In the genomic region with DNA sequence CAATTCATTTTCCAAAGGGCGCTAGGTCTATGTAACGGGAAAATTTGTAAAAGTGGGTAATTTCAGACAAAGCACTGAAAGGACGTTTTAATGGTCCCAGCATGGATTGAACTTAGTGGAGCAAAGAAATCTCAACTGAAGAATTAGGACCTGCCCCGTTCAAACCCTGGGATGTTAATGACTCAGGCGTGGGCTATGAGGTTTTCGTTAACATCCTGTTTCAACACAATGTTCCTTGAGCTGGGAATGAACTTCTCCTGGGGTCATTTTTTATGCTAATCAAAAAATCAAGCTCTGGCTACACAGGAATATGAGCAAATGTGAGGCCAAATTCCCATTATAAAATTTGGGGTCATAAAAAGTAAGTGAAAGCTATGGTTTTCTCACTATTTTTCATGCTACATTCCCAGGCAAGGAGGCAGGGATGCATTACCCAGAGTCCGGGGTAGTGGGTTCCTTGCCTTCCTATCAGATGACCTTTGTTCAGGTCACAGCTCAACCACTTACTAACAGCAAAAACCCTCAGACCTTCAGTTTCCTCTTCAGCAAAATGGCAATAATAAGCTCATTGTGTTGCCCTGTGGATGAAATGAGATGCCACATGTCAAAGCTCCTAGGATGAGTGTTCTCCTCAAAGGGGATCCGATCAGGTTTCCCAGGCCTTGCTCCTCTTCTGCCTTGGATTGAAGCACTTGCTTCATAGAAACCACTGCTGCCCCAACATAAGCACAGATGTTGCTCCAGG, we compare ENCODE assay signal across 31 cellular contexts.
DNase-seq lines count a peak whose midpoint lies in the region; ATAC-seq, FAIRE-seq and TF ChIP-seq lines count a peak whose summit lies in the region.
"Had no signal": no experiment of that assay in that cellular context is flagged by ENCODE, and none has a peak within 500 bp of the region (broad histone marks: within the 10 kb centered on the region; RNA-seq: fewer than 3 reads in every experiment).

No MANE protein-coding gene starts in this region.

- H3K27ac Mint-ChIP-seq in MCF 10A (ENCODE audit: low read depth, unreplicated experiment) = no peak overlapping the region
- H3K27ac Mint-ChIP-seq: activated CD8-positive, alpha-beta memory T cell treated with anti-CD3 and anti-CD28 coated beads, Interleukin-2, amount 10 ng/mL, durations not matched to agents 7 days and 5 days; activated naive CD4-positive, alpha-beta T cell treated with anti-CD3 and anti-CD28 coated beads, Interleukin-2, amount 50 U/mL, for 72 hours; activated T-helper 1 cell treated with anti-CD3 and anti-CD28 coated beads, Interleukin-12 subunit alpha, Interleukin-12 subunit beta, Interleukin-2, Interleukin-4 antibody, amounts not matched to agents 30 ng/mL and 10 ng/mL and 1 ng/mL, durations not matched to agents 14 hours and 24 hours and 36 hours; naive thymus-derived CD8-positive, alpha-beta T cell; type B pancreatic cell had no signal

- H3K36me3 Mint-ChIP-seq in MCF 10A (ENCODE audit: insufficient read depth, unreplicated experiment) = no peaks in the 10 kb centered on the region
- H3K36me3 Mint-ChIP-seq: activated CD8-positive, alpha-beta memory T cell treated with anti-CD3 and anti-CD28 coated beads, Interleukin-2, amount 10 ng/mL, durations not matched to agents 7 days and 5 days; activated naive CD4-positive, alpha-beta T cell treated with anti-CD3 and anti-CD28 coated beads, Interleukin-2, amount 50 U/mL, for 72 hours; naive thymus-derived CD8-positive, alpha-beta T cell; type B pancreatic cell had no signal

- no peaks in the 10 kb centered on the region for H3K9me3 ChIP-seq in breast epithelium
- H3K9me3 ChIP-seq: ascending aorta, BE2C, Caco-2, right atrium auricular region had no signal

- H3K4me3 Mint-ChIP-seq in MCF 10A (ENCODE audit: unreplicated experiment) = no peak overlapping the region
- H3K4me3 Mint-ChIP-seq: activated CD8-positive, alpha-beta memory T cell treated with anti-CD3 and anti-CD28 coated beads, Interleukin-2, amount 10 ng/mL, durations not matched to agents 7 days and 5 days; activated T-helper 1 cell treated with anti-CD3 and anti-CD28 coated beads, Interleukin-12 subunit alpha, Interleukin-12 subunit beta, Interleukin-2, Interleukin-4 antibody, amounts not matched to agents 30 ng/mL and 10 ng/mL and 1 ng/mL, durations not matched to agents 14 hours and 24 hours and 36 hours; naive thymus-derived CD8-positive, alpha-beta T cell; type B pancreatic cell had no signal

- no peaks in the 10 kb centered on the region for H3K9me3 Mint-ChIP-seq in MCF 10A (ENCODE audit: unreplicated experiment)
- H3K9me3 Mint-ChIP-seq: activated T-helper 1 cell treated with anti-CD3 and anti-CD28 coated beads, Interleukin-12 subunit alpha, Interleukin-12 subunit beta, Interleukin-2, Interleukin-4 antibody, amounts not matched to agents 30 ng/mL and 10 ng/mL and 1 ng/mL, durations not matched to agents 14 hours and 24 hours and 36 hours had no signal

- H3K4me1 ChIP-seq in breast epithelium = no peaks in the 10 kb centered on the region
- H3K4me1 ChIP-seq: ascending aorta, BE2C, Caco-2, right atrium auricular region had no signal

- ATAC-seq in HG02623 (IDR thresholded peaks at IDR 0.05; ENCODE audit: unreplicated experiment) (no peak), HG03108 (IDR thresholded peaks at IDR 0.05; ENCODE audit: unreplicated experiment) (no peak)
- ATAC-seq: activated CD8-positive, alpha-beta memory T cell treated with anti-CD3 and anti-CD28 coated beads, Interleukin-2, amount 10 ng/mL, durations not matched to agents 7 days and 5 days; activated naive CD4-positive, alpha-beta T cell treated with anti-CD3 and anti-CD28 coated beads, Interleukin-2, amount 50 U/mL, for 72 hours; naive thymus-derived CD8-positive, alpha-beta T cell had no signal

- peaks cover 8% of the 10 kb centered on the region for H3K4me1 Mint-ChIP-seq in MCF 10A (ENCODE audit: insufficient read depth, unreplicated experiment)
- H3K4me1 Mint-ChIP-seq: activated CD8-positive, alpha-beta memory T cell treated with anti-CD3 and anti-CD28 coated beads, Interleukin-2, amount 10 ng/mL, durations not matched to agents 7 days and 5 days; naive thymus-derived CD8-positive, alpha-beta T cell had no signal

- TF ChIP-seq POLR2A in breast epithelium (IDR thresholded peaks at IDR 0.05) = no peak

- no peak overlapping the region for H3K4me3 ChIP-seq in breast epithelium
- no peak overlapping the region for H3K4me3 ChIP-seq in fibroblast of villous mesenchyme (ENCODE audit: low read depth, low read length)
- H3K4me3 ChIP-seq: ascending aorta, right atrium auricular region, SK-N-MC had no signal

- H3K36me3 ChIP-seq in breast epithelium = no peaks in the 10 kb centered on the region
- H3K36me3 ChIP-seq: ascending aorta, BE2C, right atrium auricular region had no signal

- in situ Hi-C loops in SK-MEL-5 (cut with HindIII; ENCODE audit: low pct_unique_long_range_greater_than_20kb, low sequenced_read_pairs) = no loop called here

- TF ChIP-seq CTCF in MCF 10A (IDR thresholded peaks at IDR 0.05; ENCODE audit: unreplicated experiment) (no peak), breast epithelium (IDR thresholded peaks at IDR 0.05) (no peak), fibroblast of villous mesenchyme (IDR thresholded peaks at IDR 0.05; ENCODE audit: insufficient read depth, low read depth, low read length) (no peak)

- H3K27ac ChIP-seq in breast epithelium = peak overlapping the region in 1 of 2 donors; percentile 7
- H3K27ac ChIP-seq: 22Rv1, ascending aorta, KMS-11, right atrium auricular region, SK-N-MC had no signal

- no peak for FAIRE-seq in urothelium cell line (lab: Jason Lieb, UNC)
- FAIRE-seq: HTR-8/SVneo, RCC 7860 had no signal

- POLR2A ChIA-PET in MCF 10A (lab: Yijun Ruan, JAX) = interaction anchor here (0.6 to 1.6 kb wide), 3 partner anchors 30 to 284 kb away, joined by 3 to 6 read pairs (median 3); no protein-coding TSS in a partner anchor

- intact Hi-C loops in MCF 10A (cut with micrococcal nuclease) = no loop called here
- intact Hi-C loops in breast epithelium (cut with DNase I; ENCODE audit: low total_unique reads) = no loop called here

- peaks cover 2 to 5% of the 10 kb centered on the region in 2 donors for H3K27me3 ChIP-seq in breast epithelium
- H3K27me3 ChIP-seq: ascending aorta, BE2C, right atrium auricular region had no signal

- DNase-seq in MCF 10A (ENCODE audit: unreplicated experiment) (peak; percentile 66), breast epithelium (ENCODE audit: low spot score in 2 of 2) (no peak), SK-MEL-5 (ENCODE audit: low read depth, low spot score) (peak; percentile 62), fibroblast of villous mesenchyme (ENCODE audit: low read depth) (peak; percentile 80), urothelium cell line (ENCODE audit: low spot score) (peak; percentile 41), NCI-H510A treated with DMSO at 0.1 percent for 48 hours (lab: John Stamatoyannopoulos, UW) (no peak)
- DNase-seq: activated CD4-positive, alpha-beta T cell treated with anti-CD3 and anti-CD28 coated beads for 48 hours; activated CD8-positive, alpha-beta memory T cell treated with anti-CD3 and anti-CD28 coated beads, Interleukin-2, amount 10 ng/mL, durations not matched to agents 7 days and 5 days; BE2C; Caco-2; DND-41; effector CD8-positive, alpha-beta T cell; glutamatergic neuron; GOT3; naive thymus-derived CD8-positive, alpha-beta T cell; NCI-H1092; NCI-H2029; NCI-H446; T-helper 2 cell had no signal

- no TSS peak for BruUV-seq in MCF 10A (replicated peaks; lab: Mats Ljungman, UMichigan)

- no peaks in the 10 kb centered on the region for H3K27me3 Mint-ChIP-seq in MCF 10A (ENCODE audit: insufficient read depth, unreplicated experiment)
- H3K27me3 Mint-ChIP-seq: activated CD8-positive, alpha-beta memory T cell treated with anti-CD3 and anti-CD28 coated beads, Interleukin-2, amount 10 ng/mL, durations not matched to agents 7 days and 5 days had no signal

- CTCF ChIA-PET in MCF 10A (lab: Yijun Ruan, JAX) = interaction anchor here (0.8 to 1.1 kb wide), 2 partner anchors 11 to 54 kb away, joined by 3 to 4 read pairs; no protein-coding TSS in a partner anchor

Comparison
In these comparisons a context has a peak if more than half of its experiments do, and no peak if none do; other contexts are left out.
1. DNase-seq: peak in MCF 10A (single experiment), SK-MEL-5 (single experiment), fibroblast of villous mesenchyme (single experiment) and urothelium cell line (single experiment); none in breast epithelium (0 of 2) and NCI-H510A treated with DMSO at 0.1 percent for 48 hours (single experiment).